Comparison of ENCODE assay signal across 12 cellular contexts in genomic region chr1:66399888-66400529, GRCh38.
DNase-seq lines count a peak whose midpoint lies in the region; ATAC-seq and TF ChIP-seq lines count a peak whose summit lies in the region.
"Had no signal": no experiment of that assay in that cellular context is flagged by ENCODE, and none has a peak within 500 bp of the region (broad histone marks: within the 10 kb centered on the region; RNA-seq: fewer than 3 reads in every experiment).

No MANE protein-coding gene starts in this region.

- H3K9me3 Mint-ChIP-seq in activated T-helper 17 cell treated with anti-CD3 and anti-CD28 coated beads, Interleukin-2, amount 50 U/mL, for 72 hours = no peaks in the 10 kb centered on the region
- H3K9me3 Mint-ChIP-seq: dendritic cell treated with granulocyte-macrophage colony-stimulating factor and Interleukin-4, amounts not matched to agents 40 ng/mL and 50 ng/mL, for 4 days had no signal

- peaks cover 25% of the 10 kb centered on the region for H3K4me1 Mint-ChIP-seq in activated T-helper 17 cell treated with anti-CD3 and anti-CD28 coated beads, Interleukin-2, amount 50 U/mL, for 72 hours

- DNase-seq in CD1c-positive myeloid dendritic cell (ENCODE audit: extremely low spot score) = peak; percentile 43
- no peak for DNase-seq in activated CD4-positive, alpha-beta T cell treated with anti-CD3 and anti-CD28 coated beads, Interleukin-2, amount 50 U/mL, for 48 hours
- DNase-seq in caudate nucleus (lab: John Stamatoyannopoulos, UW) = no peak
- no peak for DNase-seq in GM13976 (ENCODE audit: low spot score)
- DNase-seq: heart left ventricle, NCI-H226 had no signal

- peaks cover 5% of the 10 kb centered on the region for H3K36me3 Mint-ChIP-seq in activated T-helper 17 cell treated with anti-CD3 and anti-CD28 coated beads, Interleukin-2, amount 50 U/mL, for 72 hours (ENCODE audit: low read depth)

- ATAC-seq in GM18870 (IDR thresholded peaks at IDR 0.05; ENCODE audit: unreplicated experiment) (peak; percentile 27), HG02938 (IDR thresholded peaks at IDR 0.05; ENCODE audit: unreplicated experiment) (peak; percentile 20), HG02759 (IDR thresholded peaks at IDR 0.05; ENCODE audit: unreplicated experiment) (no peak)
- ATAC-seq in activated T-helper 17 cell treated with anti-CD3 and anti-CD28 coated beads, Interleukin-2, amount 50 U/mL, for 72 hours (replicated peaks) = peak; percentile 82
- ATAC-seq: heart left ventricle, sciatic nerve had no signal

- TF ChIP-seq CTCF in GM13976 (IDR thresholded peaks at IDR 0.05; ENCODE audit: borderline replicate concordance, control extremely low read depth, extremely low read depth, insufficient read depth, missing control alignments) = no peak

- H3K27me3 Mint-ChIP-seq in activated T-helper 17 cell treated with anti-CD3 and anti-CD28 coated beads, Interleukin-2, amount 50 U/mL, for 72 hours = no peaks in the 10 kb centered on the region

- no peak overlapping the region for H3K27ac ChIP-seq in caudate nucleus (ENCODE audit: low read depth, low read length)
- H3K27ac ChIP-seq: heart left ventricle had no signal

- in situ Hi-C loops in GM13976 (cut with MboI; ENCODE audit: low sequenced_read_pairs, unreplicated experiment) = no loop called here

- peak overlapping the region; percentile 70 for H3K4me3 Mint-ChIP-seq in activated T-helper 17 cell treated with anti-CD3 and anti-CD28 coated beads, Interleukin-2, amount 50 U/mL, for 72 hours
- H3K4me3 Mint-ChIP-seq: dendritic cell treated with granulocyte-macrophage colony-stimulating factor and Interleukin-4, amounts not matched to agents 40 ng/mL and 50 ng/mL, for 4 days had no signal

- H3K27ac Mint-ChIP-seq in activated T-helper 17 cell treated with anti-CD3 and anti-CD28 coated beads, Interleukin-2, amount 50 U/mL, for 72 hours = peak overlapping the region; percentile 95
- H3K27ac Mint-ChIP-seq: dendritic cell treated with granulocyte-macrophage colony-stimulating factor and Interleukin-4, amounts not matched to agents 40 ng/mL and 50 ng/mL, for 4 days had no signal
